9 cellular contexts compared by ENCODE assay signal in genomic region chr5:55333017-55333416, GRCh38.
"Had no signal": no experiment of that assay in that cellular context is flagged by ENCODE, and none has a peak within 500 bp of the region (broad histone marks: within the 10 kb centered on the region; RNA-seq: fewer than 3 reads in every experiment).

No MANE protein-coding gene starts in this region.

- H3K4me1 ChIP-seq: HAP-1 had no signal

- H3K4me3 Mint-ChIP-seq: HFFc6, IgD-negative memory B cell had no signal

- H3K9me3 ChIP-seq: HAP-1 had no signal

- ATAC-seq: HCT116 had no signal

- DNase-seq: GM23248, GOT3, H7, HFFc6, KG1 had no signal

- H3K9me3 Mint-ChIP-seq: HFFc6, IgD-negative memory B cell had no signal

- H3K4me3 ChIP-seq: GM23248, HAP-1 had no signal

- H3K27ac ChIP-seq: GM23248, HL-60 had no signal

- H3K27ac Mint-ChIP-seq: HFFc6 had no signal

- H3K27me3 Mint-ChIP-seq: IgD-negative memory B cell had no signal
